Comparison of ENCODE assay signal across 1 cellular context in genomic region chr7:70681847-70682350, GRCh38.
TF ChIP-seq lines count a peak whose summit lies in the region.

No MANE protein-coding gene starts in this region.

TF ChIP-seq in GM12878, 131 proteins besides CTCF, POLR2A, EP300 and RAD21 (continued from another document):
- TF ChIP-seq ZNF384 (IDR thresholded peaks at IDR 0.05; ENCODE audit: borderline replicate concordance, low read depth, low read length): no peak
- TF ChIP-seq ATF3 (IDR thresholded peaks at IDR 0.05; ENCODE audit: borderline replicate concordance, extremely low read depth, low read depth, low read length): no peak
- no peak for TF ChIP-seq NR2C2 (IDR thresholded peaks at IDR 0.05; ENCODE audit: borderline replicate concordance, control insufficient read depth, insufficient read length, low read depth)
- peak; percentile 36 to 56; a peak in 2 of 4 replicates for TF ChIP-seq IKZF2 (IDR thresholded peaks at IDR 0.05)
- no peak for TF ChIP-seq CREB1 (IDR thresholded peaks at IDR 0.05; ENCODE audit: low read depth)
- 0 out of 2 replicates have a peak, but pooled peaks have one; percentile 10 for TF ChIP-seq IRF4 (IDR thresholded peaks at IDR 0.05; ENCODE audit: low read depth, low read length)
- no peak for TF ChIP-seq SMAD5 (IDR thresholded peaks at IDR 0.05; ENCODE audit: low read depth)
- TF ChIP-seq MXI1 (IDR thresholded peaks at IDR 0.05; ENCODE audit: low read depth, low read length): 0 out of 2 replicates have a peak, but pooled peaks have one; percentile 33
- peak; percentile 69; the same call in 1 of the 3 replicates for TF ChIP-seq POU2F2 (IDR thresholded peaks at IDR 0.05; ENCODE audit: borderline replicate concordance, low read depth, low read length)
- TF ChIP-seq ZNF274 (IDR thresholded peaks at IDR 0.05; ENCODE audit: insufficient read depth, insufficient read length): no peak
- no peak for TF ChIP-seq NKRF (conservative IDR thresholded peaks at IDR 0.05)
- no peak for TF ChIP-seq CHD1 (IDR thresholded peaks at IDR 0.05; ENCODE audit: low read depth, low read length)
- TF ChIP-seq SPI1 (IDR thresholded peaks at IDR 0.05; ENCODE audit: borderline replicate concordance, insufficient read depth, low read depth, low read length): no peak
- TF ChIP-seq CHD2 (IDR thresholded peaks at IDR 0.05; ENCODE audit: borderline replicate concordance, low read depth, low read length): no peak
- TF ChIP-seq EGR1 (IDR thresholded peaks at IDR 0.05; ENCODE audit: borderline replicate concordance in 1 of 2, low read depth in 2 of 2, low read length in 2 of 2): no peak
- TF ChIP-seq MEF2A (IDR thresholded peaks at IDR 0.05; ENCODE audit: insufficient read depth, low read depth, low read length): no peak
